Comparison of ENCODE assay signal across 24 cellular contexts in genomic region chr1:172068334-172068733, GRCh38.
"Had no signal": no experiment of that assay in that cellular context is flagged by ENCODE, and none has a peak within 500 bp of the region (broad histone marks: within the 10 kb centered on the region; RNA-seq: fewer than 3 reads in every experiment).

No MANE protein-coding gene starts in this region.

- H3K4me1 ChIP-seq: SJCRH30 had no signal

- H3K4me3 ChIP-seq: SJCRH30 had no signal

- H3K27me3 Mint-ChIP-seq: IgD-negative memory B cell had no signal

- H3K27ac Mint-ChIP-seq: IgD-negative memory B cell had no signal

- H3K27ac ChIP-seq: RWPE1, SJCRH30 had no signal

- H3K27me3 ChIP-seq: SJCRH30 had no signal

- H3K4me3 Mint-ChIP-seq: IgD-negative memory B cell had no signal

- H3K9me3 ChIP-seq: SJCRH30 had no signal

- DNase-seq: KBM-7, MV-4-11, NCI-H1048, NCI-H1105, NCI-H1417, NCI-H1436 treated with DMSO at 0.1 percent for 48 hours, NCI-H1694, NCI-H187 treated with DMSO at 0.1 percent for 48 hours, NCI-H2081, NCI-H2107, NCI-H2227 treated with DMSO at 0.1 percent for 48 hours, NCI-H446, NCI-H510A, NCI-H524 treated with DMSO at 0.1 percent for 48 hours, NCI-H69, NCI-H774, PC-3, SHP77 treated with DMSO at 0.1 percent for 48 hours, SJCRH30, T-helper 1 cell had no signal

- ATAC-seq: Panc1, PC-3, SK-N-SH treated with all-trans-retinoic acid at 6 μM for 48 hours had no signal

- H3K4me1 Mint-ChIP-seq: IgD-negative memory B cell had no signal
